Comparison of ENCODE assay signal across 1 cellular context in genomic region chr11:67584205-67584880, GRCh38.
TF ChIP-seq lines count a peak whose summit lies in the region.

No MANE protein-coding gene starts in this region.

TF ChIP-seq in H1, 55 proteins besides CTCF, POLR2A, EP300 and RAD21:
- TF ChIP-seq ASH2L (IDR thresholded peaks at IDR 0.05; ENCODE audit: low read length) (peak; percentile 32), MAFK (IDR thresholded peaks at IDR 0.05; ENCODE audit: low read depth, low read length) (no peak), BACH1 (IDR thresholded peaks at IDR 0.05; ENCODE audit: low read length) (no peak; the same call in 1 of the 2 replicates), SIN3A (conservative IDR thresholded peaks at IDR 0.05 in 1 of 2, IDR thresholded peaks at IDR 0.05 in 1 of 2; ENCODE audit: low read depth in 1 of 2, low read length in 2 of 2) (no peak), TAF1 (IDR thresholded peaks at IDR 0.05; ENCODE audit: low read depth, low read length) (no peak), SP1 (IDR thresholded peaks at IDR 0.05; ENCODE audit: low read depth, low read length) (no peak), SIX5 (IDR thresholded peaks at IDR 0.05; ENCODE audit: low read depth, low read length) (no peak), CREB1 (IDR thresholded peaks at IDR 0.05) (no peak), TAF7 (optimal IDR thresholded peaks at IDR 0.05; ENCODE audit: borderline replicate concordance, low read depth, low read length) (peak; percentile 52), RBBP5 (IDR thresholded peaks at IDR 0.05; ENCODE audit: borderline replicate concordance, low read depth, low read length) (0 out of 2 replicates have a peak, but pooled peaks have one; percentile 33), BCL11A (IDR thresholded peaks at IDR 0.05; ENCODE audit: low read depth in 2 of 2, low read length in 2 of 2) (no peak), CBX5 (IDR thresholded peaks at IDR 0.05; ENCODE audit: low read depth, low read length) (no peak), SIRT6 (IDR thresholded peaks at IDR 0.05; ENCODE audit: low read length) (no peak), KDM1A (IDR thresholded peaks at IDR 0.05; ENCODE audit: borderline replicate concordance, low read length) (no peak), KDM4A (IDR thresholded peaks at IDR 0.05; ENCODE audit: low read depth, low read length, severe bottlenecking) (no peak), CTBP2 (IDR thresholded peaks at IDR 0.05; ENCODE audit: borderline replicate concordance, insufficient read depth, insufficient read length, low read length) (peak; percentile 56), RFX5 (IDR thresholded peaks at IDR 0.05; ENCODE audit: borderline replicate concordance, low read depth, low read length) (no peak), SAP30 (IDR thresholded peaks at IDR 0.05; ENCODE audit: insufficient read depth, insufficient replicate concordance, low read length) (peak; percentile 12), TBP (IDR thresholded peaks at IDR 0.05; ENCODE audit: low read depth, low read length) (0 out of 2 replicates have a peak, but pooled peaks have one; percentile 33)
- TF ChIP-seq, protein P1, sequence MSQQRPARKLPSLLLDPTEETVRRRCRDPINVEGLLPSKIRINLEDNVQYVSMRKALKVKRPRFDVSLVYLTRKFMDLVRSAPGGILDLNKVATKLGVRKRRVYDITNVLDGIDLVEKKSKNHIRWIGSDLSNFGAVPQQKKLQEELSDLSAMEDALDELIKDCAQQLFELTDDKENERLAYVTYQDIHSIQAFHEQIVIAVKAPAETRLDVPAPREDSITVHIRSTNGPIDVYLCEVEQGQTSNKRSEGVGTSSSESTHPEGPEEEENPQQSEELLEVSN (IDR thresholded peaks at IDR 0.05) = peak; percentile 74
- TF ChIP-seq, protein P2, sequence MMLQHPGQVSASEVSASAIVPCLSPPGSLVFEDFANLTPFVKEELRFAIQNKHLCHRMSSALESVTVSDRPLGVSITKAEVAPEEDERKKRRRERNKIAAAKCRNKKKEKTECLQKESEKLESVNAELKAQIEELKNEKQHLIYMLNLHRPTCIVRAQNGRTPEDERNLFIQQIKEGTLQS (IDR thresholded peaks at IDR 0.05; ENCODE audit: insufficient read depth, low read depth, low read length) = no peak
- TF ChIP-seq, protein P3, sequence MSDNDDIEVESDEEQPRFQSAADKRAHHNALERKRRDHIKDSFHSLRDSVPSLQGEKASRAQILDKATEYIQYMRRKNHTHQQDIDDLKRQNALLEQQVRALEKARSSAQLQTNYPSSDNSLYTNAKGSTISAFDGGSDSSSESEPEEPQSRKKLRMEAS (IDR thresholded peaks at IDR 0.05) = peak; percentile 29; the same call in 1 of the 2 replicates
- TF ChIP-seq, protein P4, sequence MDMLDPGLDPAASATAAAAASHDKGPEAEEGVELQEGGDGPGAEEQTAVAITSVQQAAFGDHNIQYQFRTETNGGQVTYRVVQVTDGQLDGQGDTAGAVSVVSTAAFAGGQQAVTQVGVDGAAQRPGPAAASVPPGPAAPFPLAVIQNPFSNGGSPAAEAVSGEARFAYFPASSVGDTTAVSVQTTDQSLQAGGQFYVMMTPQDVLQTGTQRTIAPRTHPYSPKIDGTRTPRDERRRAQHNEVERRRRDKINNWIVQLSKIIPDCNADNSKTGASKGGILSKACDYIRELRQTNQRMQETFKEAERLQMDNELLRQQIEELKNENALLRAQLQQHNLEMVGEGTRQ (IDR thresholded peaks at IDR 0.05; ENCODE audit: low read length) = no peak
